32 cellular contexts compared by ENCODE assay signal in genomic region chr12:82378997-82379396, GRCh38.
"Had no signal": no experiment of that assay in that cellular context is flagged by ENCODE, and none has a peak within 500 bp of the region (broad histone marks: within the 10 kb centered on the region; RNA-seq: fewer than 3 reads in every experiment).

No MANE protein-coding gene starts in this region.

- H3K27me3 Mint-ChIP-seq: activated CD8-positive, alpha-beta memory T cell treated with anti-CD3 and anti-CD28 coated beads, Interleukin-2, amount 10 ng/mL, durations not matched to agents 7 days and 5 days; activated naive CD4-positive, alpha-beta T cell treated with anti-CD3 and anti-CD28 coated beads, Interleukin-2, amount 50 U/mL, for 24 hours; activated naive CD8-positive, alpha-beta T cell treated with anti-CD3 and anti-CD28 coated beads for 36 hours; central memory CD8-positive, alpha-beta T cell; dendritic cell treated with granulocyte-macrophage colony-stimulating factor and Interleukin-4, amounts not matched to agents 40 ng/mL and 50 ng/mL, for 4 days; effector memory CD8-positive, alpha-beta T cell had no signal

- H3K4me3 ChIP-seq: coronary artery, dorsolateral prefrontal cortex, esophagus muscularis mucosa, gastrocnemius medialis, heart right ventricle had no signal

- FAIRE-seq: astrocyte, bronchial epithelial cell had no signal

- ATAC-seq: activated CD8-positive, alpha-beta memory T cell treated with anti-CD3 and anti-CD28 coated beads, Interleukin-2, amount 10 ng/mL, durations not matched to agents 7 days and 5 days; activated CD8-positive, alpha-beta T cell treated with anti-CD3 and anti-CD28 coated beads, Interleukin-2, amount 10 ng/mL, durations not matched to agents 7 days and 5 days; effector memory CD8-positive, alpha-beta T cell; foreskin keratinocyte; gastrocnemius medialis; heart right ventricle; WTC11 had no signal

- H3K4me3 Mint-ChIP-seq: activated CD8-positive, alpha-beta memory T cell treated with anti-CD3 and anti-CD28 coated beads, Interleukin-2, amount 10 ng/mL, durations not matched to agents 7 days and 5 days; activated CD8-positive, alpha-beta T cell treated with anti-CD3 and anti-CD28 coated beads, Interleukin-2, amount 10 ng/mL, durations not matched to agents 7 days and 5 days; activated naive CD4-positive, alpha-beta T cell treated with anti-CD3 and anti-CD28 coated beads for 36 hours; activated naive CD4-positive, alpha-beta T cell treated with anti-CD3 and anti-CD28 coated beads, Interleukin-2, amount 50 U/mL, for 24 hours; activated naive CD8-positive, alpha-beta T cell treated with anti-CD3 and anti-CD28 coated beads for 36 hours; activated T-helper 1 cell treated with anti-CD3 and anti-CD28 coated beads, Interleukin-12 subunit alpha, Interleukin-12 subunit beta, Interleukin-2, Interleukin-4 antibody, amounts not matched to agents 30 ng/mL and 10 ng/mL and 1 ng/mL, durations not matched to agents 14 hours and 24 hours and 36 hours; central memory CD8-positive, alpha-beta T cell; dendritic cell treated with granulocyte-macrophage colony-stimulating factor and Interleukin-4, amounts not matched to agents 40 ng/mL and 50 ng/mL, for 4 days; effector memory CD8-positive, alpha-beta T cell; WTC11 had no signal

- H3K27me3 ChIP-seq: brain microvascular endothelial cell, dorsolateral prefrontal cortex, esophagus muscularis mucosa, foreskin keratinocyte, gastrocnemius medialis, heart right ventricle had no signal

- DNase-seq: activated CD4-positive, alpha-beta T cell treated with anti-CD3 and anti-CD28 coated beads for 48 hours; activated CD4-positive, alpha-beta T cell treated with anti-CD3 and anti-CD28 coated beads, Interleukin-2, amount 50 U/mL, for 1 hour; activated CD4-positive, alpha-beta T cell treated with anti-CD3 and anti-CD28 coated beads, Interleukin-2, amount 50 U/mL, for 48 hours; activated CD8-positive, alpha-beta memory T cell treated with anti-CD3 and anti-CD28 coated beads, Interleukin-2, amount 10 ng/mL, durations not matched to agents 7 days and 5 days; activated CD8-positive, alpha-beta memory T cell treated with anti-CD3 and anti-CD28 coated beads, Interleukin-2, amount 50 U/mL, for 4 hours; activated CD8-positive, alpha-beta T cell treated with anti-CD3 and anti-CD28 coated beads, Interleukin-2, amount 10 ng/mL, durations not matched to agents 7 days and 5 days; activated effector memory CD4-positive, alpha-beta T cell treated with anti-CD3 and anti-CD28 coated beads, Interleukin-2, amount 50 U/mL, for 16 hours; activated naive CD4-positive, alpha-beta T cell treated with anti-CD3 and anti-CD28 coated beads for 36 hours; activated naive CD8-positive, alpha-beta T cell treated with anti-CD3 and anti-CD28 coated beads for 36 hours; activated T-cell treated with anti-CD3 and anti-CD28 coated beads, Interleukin-2, amount 50 U/mL, for 1 hour; activated T-cell treated with anti-CD3 and anti-CD28 coated beads, Interleukin-2, amount 50 U/mL, for 48 hours; amniotic stem cell; anterior cingulate cortex; brain microvascular endothelial cell; dorsolateral prefrontal cortex; effector memory CD8-positive, alpha-beta T cell; erythroblast; foreskin keratinocyte; gastrocnemius medialis; glutamatergic neuron; heart right ventricle; T-helper 2 cell had no signal

- H3K27ac Mint-ChIP-seq: activated CD8-positive, alpha-beta memory T cell treated with anti-CD3 and anti-CD28 coated beads, Interleukin-2, amount 10 ng/mL, durations not matched to agents 7 days and 5 days; activated CD8-positive, alpha-beta T cell treated with anti-CD3 and anti-CD28 coated beads, Interleukin-2, amount 10 ng/mL, durations not matched to agents 7 days and 5 days; activated naive CD4-positive, alpha-beta T cell treated with anti-CD3 and anti-CD28 coated beads for 36 hours; activated naive CD4-positive, alpha-beta T cell treated with anti-CD3 and anti-CD28 coated beads, Interleukin-2, amount 50 U/mL, for 24 hours; activated naive CD8-positive, alpha-beta T cell treated with anti-CD3 and anti-CD28 coated beads for 36 hours; activated T-helper 1 cell treated with anti-CD3 and anti-CD28 coated beads, Interleukin-12 subunit alpha, Interleukin-12 subunit beta, Interleukin-2, Interleukin-4 antibody, amounts not matched to agents 30 ng/mL and 10 ng/mL and 1 ng/mL, durations not matched to agents 14 hours and 24 hours and 36 hours; activated T-helper 2 cell treated with anti-CD3 and anti-CD28 coated beads, Interferon-gamma antibody, Interleukin-2, Interleukin-4, amounts not matched to agents 10 μg/mL and 5 μg/mL and 100 μg/mL, durations not matched to agents 14 hours and 24 hours and 36 hours; dendritic cell treated with granulocyte-macrophage colony-stimulating factor and Interleukin-4, amounts not matched to agents 40 ng/mL and 50 ng/mL, for 4 days; effector memory CD8-positive, alpha-beta T cell; WTC11 had no signal

- H3K36me3 ChIP-seq: brain microvascular endothelial cell had no signal

- H3K9me3 ChIP-seq: gastrocnemius medialis had no signal

- H3K4me1 ChIP-seq: esophagus muscularis mucosa, foreskin keratinocyte, gastrocnemius medialis had no signal

- H3K4me1 Mint-ChIP-seq: activated CD8-positive, alpha-beta memory T cell treated with anti-CD3 and anti-CD28 coated beads, Interleukin-2, amount 10 ng/mL, durations not matched to agents 7 days and 5 days; activated naive CD8-positive, alpha-beta T cell treated with anti-CD3 and anti-CD28 coated beads for 36 hours; central memory CD8-positive, alpha-beta T cell; WTC11 had no signal

- H3K9me3 Mint-ChIP-seq: activated naive CD4-positive, alpha-beta T cell treated with anti-CD3 and anti-CD28 coated beads, Interleukin-2, amount 50 U/mL, for 24 hours; activated T-helper 1 cell treated with anti-CD3 and anti-CD28 coated beads, Interleukin-12 subunit alpha, Interleukin-12 subunit beta, Interleukin-2, Interleukin-4 antibody, amounts not matched to agents 30 ng/mL and 10 ng/mL and 1 ng/mL, durations not matched to agents 14 hours and 24 hours and 36 hours; central memory CD8-positive, alpha-beta T cell; effector memory CD8-positive, alpha-beta T cell had no signal

- H3K27ac ChIP-seq: brain microvascular endothelial cell, coronary artery, dorsolateral prefrontal cortex, esophagus muscularis mucosa, foreskin keratinocyte, gastrocnemius medialis, heart right ventricle had no signal
